Comparison of ENCODE assay signal across 8 cellular contexts in genomic region chr1:36161656-36162531, GRCh38. TPM values are rescaled to one million over a fixed set of nuclear protein-coding genes. Genes with fewer than 3 reads are reported as not detected.
DNase-seq lines count a peak whose midpoint lies in the region; ATAC-seq and TF ChIP-seq lines count a peak whose summit lies in the region.

No MANE protein-coding gene starts in this region.

- H3K27ac Mint-ChIP-seq in IgD-negative memory B cell (peak overlapping the region; percentile 52 to 94 (median 93)), nephron (peak overlapping the region; percentile 76 to 91 (median 88))

- ATAC-seq in GM19035 (IDR thresholded peaks at IDR 0.05; ENCODE audit: unreplicated experiment): no peak

- H3K4me1 Mint-ChIP-seq in IgD-negative memory B cell: peaks cover 49 to 65% (median 56%) of the 10 kb centered on the region in 3 donors
- peaks cover 61% of the 10 kb centered on the region for H3K4me1 Mint-ChIP-seq in nephron

- H3K4me3 Mint-ChIP-seq in IgD-negative memory B cell (peak overlapping the region; percentile 33 to 92 (median 68)), nephron (peak overlapping the region; percentile 74 to 79 (median 77))

- DNase-seq in ELR (ENCODE audit: low read depth) (peak; percentile 71), epithelial cell of prostate (ENCODE audit: low read depth, low spot score) (peak; percentile 81), NCI-H1417 (lab: John Stamatoyannopoulos, UW) (no peak), NCI-H1694 treated with DMSO at 0.1 percent for 48 hours (lab: John Stamatoyannopoulos, UW) (no peak)
- DNase-seq in activated CD4-positive, alpha-beta T cell treated with anti-CD3 and anti-CD28 coated beads, Interleukin-2, amount 50 U/mL, for 48 hours: peak; percentile 35 to 47

- H3K36me3 Mint-ChIP-seq in IgD-negative memory B cell (peaks cover 3% of the 10 kb centered on the region), nephron (ENCODE audit: low read depth) (peaks cover 23% of the 10 kb centered on the region)

- H3K27me3 Mint-ChIP-seq in IgD-negative memory B cell (no peaks in the 10 kb centered on the region), nephron (ENCODE audit: low read depth) (no peaks in the 10 kb centered on the region)

- H3K9me3 Mint-ChIP-seq in IgD-negative memory B cell (no peaks in the 10 kb centered on the region), nephron (no peaks in the 10 kb centered on the region)

- H3K27ac ChIP-seq in epithelial cell of prostate: peak overlapping the region; percentile 98

- TF ChIP-seq CTCF in nephron (IDR thresholded peaks at IDR 0.05; ENCODE audit: unreplicated experiment in 3 of 3): no peak

RNA-seq across cellular contexts. Expression of gene MAP7D1, which starts 5.9 kb away (rescaled TPM):
- polyA plus RNA-seq in IgD-negative memory B cell: 11.4 TPM

RNA-seq across cellular contexts. Expression of gene TRAPPC3, which starts 12.6 kb away (rescaled TPM):
- 101 TPM for polyA plus RNA-seq in IgD-negative memory B cell

RNA-seq across cellular contexts. Expression of gene COL8A2, which starts 36.9 kb away (rescaled TPM):
- polyA plus RNA-seq in IgD-negative memory B cell: not detected

Comparison
In these comparisons a context has a peak if more than half of its experiments do, and no peak if none do; other contexts are left out.
1. DNase-seq: peak in ELR (single experiment), activated CD4-positive, alpha-beta T cell treated with anti-CD3 and anti-CD28 coated beads, Interleukin-2, amount 50 U/mL, for 48 hours (2 of 2) and epithelial cell of prostate (single experiment); none in NCI-H1417 (0 of 3) and NCI-H1694 treated with DMSO at 0.1 percent for 48 hours (single experiment).